Comparison of ENCODE assay signal across 1 cellular context in genomic region chr6:138278326-138278725, GRCh38.
TF ChIP-seq lines count a peak whose summit lies in the region.

No MANE protein-coding gene starts in this region.

TF ChIP-seq in H1, 55 proteins besides CTCF, POLR2A, EP300 and RAD21:
- no peak for TF ChIP-seq CHD2 (IDR thresholded peaks at IDR 0.05; ENCODE audit: low read length)
- no peak for TF ChIP-seq FOSL1 (IDR thresholded peaks at IDR 0.05; ENCODE audit: insufficient read depth, low read depth, low read length)
- no peak for TF ChIP-seq RXRA (IDR thresholded peaks at IDR 0.05; ENCODE audit: insufficient read depth, low read depth, low read length)
- TF ChIP-seq NRF1 (IDR thresholded peaks at IDR 0.05; ENCODE audit: low read depth, low read length) = no peak
- TF ChIP-seq TCF12 (IDR thresholded peaks at IDR 0.05; ENCODE audit: low read depth, low read length) = no peak
- TF ChIP-seq CBX8 (IDR thresholded peaks at IDR 0.05; ENCODE audit: borderline replicate concordance, low read depth, low read length) = no peak
